Comparison of ENCODE assay signal across 9 cellular contexts in genomic region chr20:63775096-63775978, GRCh38. TPM values are rescaled to one million over a fixed set of nuclear protein-coding genes. Genes with fewer than 3 reads are reported as not detected.
DNase-seq lines count a peak whose midpoint lies in the region; ATAC-seq and TF ChIP-seq lines count a peak whose summit lies in the region.
"Had no signal": no experiment of that assay in that cellular context is flagged by ENCODE, and none has a peak within 500 bp of the region (broad histone marks: within the 10 kb centered on the region; RNA-seq: fewer than 3 reads in every experiment).

No MANE protein-coding gene starts in this region.

- 34 to 59% methylated on average over 29 to 47 of the region's 67 CpGs for WGBS in tibial nerve, 2 donors

- ATAC-seq in left lung (peak; percentile 64), HG03439 (IDR thresholded peaks at IDR 0.05; ENCODE audit: unreplicated experiment) (no peak), GM19351 (IDR thresholded peaks at IDR 0.05; ENCODE audit: unreplicated experiment) (no peak), HG03045 (IDR thresholded peaks at IDR 0.05; ENCODE audit: unreplicated experiment) (no peak)
- ATAC-seq: HCT116 had no signal

- H3K27me3 ChIP-seq in left lung (peaks cover 0 to 10% of the 10 kb centered on the region in 2 donors), tibial nerve (no peaks in the 10 kb centered on the region)

- H3K4me3 ChIP-seq in choroid plexus epithelial cell (ENCODE audit: low read depth, low read length) (peak overlapping the region; percentile 41), left lung (peak overlapping the region in 1 of 2 donors; percentile 1), tibial nerve (peak overlapping the region in 2 of 4 donors; percentile 1 to 32)

- no peak for TF ChIP-seq EP300 in tibial nerve (IDR thresholded peaks at IDR 0.05)

- no peak for TF ChIP-seq POLR2A in tibial nerve (IDR thresholded peaks at IDR 0.05)

- H3K36me3 ChIP-seq in left lung = peaks cover 0 to 6% of the 10 kb centered on the region in 2 donors
- peaks cover 0 to 20% (median 0%) of the 10 kb centered on the region in 3 donors for H3K36me3 ChIP-seq in tibial nerve

- DNase-seq in Ammon's horn (ENCODE audit: low spot score) (peak; percentile 48), NCI-H1105 treated with DMSO at 0.1 percent for 48 hours (lab: John Stamatoyannopoulos, UW) (peak; percentile 68), choroid plexus epithelial cell (ENCODE audit: low read depth) (peak; percentile 53), left lung (peak in 1 of 2 donors; percentile 81), tibial nerve (ENCODE audit: low spot score in 2 of 2) (no peak)

- TF ChIP-seq CTCF in choroid plexus epithelial cell (conservative IDR thresholded peaks at IDR 0.05; ENCODE audit: low read depth, low read length) (peak; percentile 82), left lung (IDR thresholded peaks at IDR 0.05) (peak; percentile 41 to 71), tibial nerve (IDR thresholded peaks at IDR 0.05) (peak; percentile 44 to 83 (median 55))

- H3K9me3 ChIP-seq in left lung = no peaks in the 10 kb centered on the region
- no peaks in the 10 kb centered on the region for H3K9me3 ChIP-seq in tibial nerve

- H3K27ac ChIP-seq in left lung (no peak overlapping the region), tibial nerve (peak overlapping the region in 2 of 4 donors; percentile 17 to 33)

- intact Hi-C loops in left lung (cut with DNase I) = no loop called here

- peaks cover 0 to 24% of the 10 kb centered on the region in 2 donors for H3K4me1 ChIP-seq in left lung
- H3K4me1 ChIP-seq in tibial nerve = peaks cover 0 to 36% (median 0%) of the 10 kb centered on the region in 4 donors

RNA-seq across cellular contexts. Expression of gene SLC2A4RG, which starts 35.8 kb away (rescaled TPM):
- total RNA-seq in left lung (10 to 100 TPM; 61.1 to 66.8 TPM), tibial nerve (100 to 1,000 TPM in 1 of 4 donors, 10 to 100 TPM in 3; 71.5 to 126 (median 72.5) TPM)

RNA-seq across cellular contexts. Expression of gene LIME1, which starts 38.9 kb away (rescaled TPM):
- 1 to 10 TPM; 7.1 to 7.2 TPM for total RNA-seq in left lung
- 10 to 100 TPM; 11.4 to 51.9 (median 17.6) TPM for total RNA-seq in tibial nerve

RNA-seq across cellular contexts. Expression of gene ZBTB46, which starts 55.7 kb away (rescaled TPM):
- total RNA-seq in left lung (10 to 100 TPM in 1 of 2 donors, 1 to 10 TPM in 1; 9.2 to 11.3 TPM), tibial nerve (10 to 100 TPM; 11.5 to 20.4 (median 12.6) TPM)

Comparison
In these comparisons a context has a peak if more than half of its experiments do, and no peak if none do; other contexts are left out.
1. DNase-seq: peak in Ammon's horn (single experiment), NCI-H1105 treated with DMSO at 0.1 percent for 48 hours (single experiment) and choroid plexus epithelial cell (single experiment); none in tibial nerve (0 of 2).
2. Peak in every context shown above with its lines, with median percentiles within 50 percentile points of each other: CTCF ChIP-seq.